2 cellular contexts compared by ENCODE assay signal in genomic region chr4:3440011-3440410, GRCh38.
TF ChIP-seq lines count a peak whose summit lies in the region.

No MANE protein-coding gene starts in this region.

TF ChIP-seq in GM23338, 12 proteins besides CTCF, POLR2A, EP300 and RAD21:
- TF ChIP-seq EZH2phosphoT487 (IDR thresholded peaks at IDR 0.05; ENCODE audit: unreplicated experiment) (no peak), POLR2AphosphoS5 (IDR thresholded peaks at IDR 0.05; ENCODE audit: low read depth) (no peak), REST (IDR thresholded peaks at IDR 0.05; ENCODE audit: unreplicated experiment) (no peak), ETS1 (IDR thresholded peaks at IDR 0.05) (no peak), JUNB (IDR thresholded peaks at IDR 0.05; ENCODE audit: unreplicated experiment) (no peak), NANOG (IDR thresholded peaks at IDR 0.05; ENCODE audit: borderline replicate concordance) (no peak), STAT1 (IDR thresholded peaks at IDR 0.05; ENCODE audit: unreplicated experiment) (no peak), ZNF114 (CRISPR knock-in tag; IDR thresholded peaks at IDR 0.05) (no peak), ZNF462 (CRISPR knock-in tag; IDR thresholded peaks at IDR 0.05) (no peak), CREB1 (CRISPR knock-in tag; IDR thresholded peaks at IDR 0.05; ENCODE audit: low read depth) (no peak), EZH2 (IDR thresholded peaks at IDR 0.05; ENCODE audit: low read depth, unreplicated experiment) (no peak), ZNF331 (CRISPR knock-in tag; IDR thresholded peaks at IDR 0.05; ENCODE audit: low read depth) (no peak)

TF ChIP-seq in HepG2, 621 proteins besides CTCF, POLR2A, EP300 and RAD21:
- TF ChIP-seq ZBTB40 (IDR thresholded peaks at IDR 0.05) (no peak), ZBTB40 (CRISPR knock-in tag; IDR thresholded peaks at IDR 0.05) (no peak), EHMT2 (IDR thresholded peaks at IDR 0.05; ENCODE audit: borderline replicate concordance, low read depth, low read length) (no peak)
TF ChIP-seq in HepG2: peak in this region for 0.
